8 cellular contexts compared by ENCODE assay signal in genomic region chr3:179322481-179323196, GRCh38. TPM values are rescaled to one million over a fixed set of nuclear protein-coding genes. Genes with fewer than 3 reads are reported as not detected.
DNase-seq lines count a peak whose midpoint lies in the region; ATAC-seq and TF ChIP-seq lines count a peak whose summit lies in the region.

ZNF639 (plus strand) TSS chr3:179323031; CDS start chr3:179328294, 5,263 bp downstream.

- peaks cover 5% of the 10 kb centered on the region for H3K36me3 ChIP-seq in Panc1 (ENCODE audit: control insufficient read depth, insufficient read depth, low read length)

- ATAC-seq in GM21619 (IDR thresholded peaks at IDR 0.05; ENCODE audit: unreplicated experiment) = peak; percentile 69
- ATAC-seq in Panc1 = peak; percentile 95
- peak; percentile 87 to 88 for ATAC-seq in activated T-cell treated with anti-CD3 and anti-CD28 coated beads, Interleukin-2, amount 50 U/mL, for 72 hours (replicated peaks in 1 of 2)
- ATAC-seq in naive thymus-derived CD8-positive, alpha-beta T cell = peak; percentile 80 to 86

- CTCF ChIA-PET in Panc1 (lab: Charles Lee) = interaction anchor here (0.6 kb wide), 1 partner anchor 324 kb away, joined by 5 read pairs; no protein-coding TSS in a partner anchor

- POLR2A ChIA-PET in Panc1 (lab: Charles Lee) = no interaction called here
- POLR2A ChIA-PET in naive thymus-derived CD8-positive, alpha-beta T cell (lab: Charles Lee) = interaction anchor here (0.6 to 6.0 kb wide), 10 partner anchors 25 to 1590 kb away, joined by 3 to 72 read pairs (median 4); partner anchors contain the start of genes FXR1, MFN1, MRPL47 and NDUFB5

- intact Hi-C loops in Panc1 (cut with micrococcal nuclease; ENCODE audit: unreplicated experiment) = loop anchor here (5.0 kb wide), 1 partner anchor 240 kb away; the partner anchor contains the start of gene ACTL6A

- peaks cover 20% of the 10 kb centered on the region for H3K4me1 ChIP-seq in Panc1 (ENCODE audit: control insufficient read depth, insufficient read depth, low read length)

- peak within 1 kb of the TSS; percentile 62 for H3K4me3 ChIP-seq in Jurkat, Clone E6-1 (ENCODE audit: low read length)
- H3K4me3 ChIP-seq in Panc1 (ENCODE audit: low read depth in 2 of 2, low read length in 2 of 2) = peak within 1 kb of the TSS; percentile 87 to 89

- BruUV-seq in Panc1 (replicated peaks; lab: Mats Ljungman, UMichigan) = no TSS peak

- H3K27ac ChIP-seq in Panc1 (ENCODE audit: low read length) = peak within 1 kb of the TSS; percentile 95

- H3K36me3 Mint-ChIP-seq in activated T-cell treated with anti-CD3 and anti-CD28 coated beads, Interleukin-2, amount 50 U/mL, for 72 hours (ENCODE audit: insufficient read depth in 2 of 2) = peaks cover 2 to 5% of the 10 kb centered on the region in 2 donors
- H3K36me3 Mint-ChIP-seq in naive thymus-derived CD8-positive, alpha-beta T cell = peaks cover 0 to 25% (median 0%) of the 10 kb centered on the region in 3 donors

- TF ChIP-seq CTCF in Panc1 (IDR thresholded peaks at IDR 0.05) = peak; percentile 96

- no peaks in the 10 kb centered on the region for H3K9me3 ChIP-seq in Panc1 (ENCODE audit: control insufficient read depth, insufficient read depth, low read depth, low read length)

- peak; percentile 56 for DNase-seq in DMS79 treated with DMSO at 0.1 percent for 48 hours (lab: John Stamatoyannopoulos, UW)
- DNase-seq in Jurkat, Clone E6-1 (ENCODE audit: low read depth, low spot score) = peak; percentile 78
- peak; percentile 33 for DNase-seq in Panc1 (ENCODE audit: low read depth, low spot score)
- peak; percentile 88 to 91 for DNase-seq in activated T-cell treated with anti-CD3 and anti-CD28 coated beads, Interleukin-2, amount 50 U/mL, for 72 hours
- peak; percentile 87 for DNase-seq in fibroblast of gingiva (ENCODE audit: low read depth)
- DNase-seq in naive thymus-derived CD8-positive, alpha-beta T cell = peak; percentile 82 to 92 (median 89)
- peak; percentile 71 to 85 (median 80) for DNase-seq in stimulated activated naive CD4-positive, alpha-beta T cell (lab: John Stamatoyannopoulos, UW)

- in situ Hi-C loops in Panc1 (cut with HindIII; ENCODE audit: low pct_unique_long_range_greater_than_20kb, low sequenced_read_pairs) = no loop called here

- H3K27ac Mint-ChIP-seq in activated T-cell treated with anti-CD3 and anti-CD28 coated beads, Interleukin-2, amount 50 U/mL, for 72 hours = peak within 1 kb of the TSS; percentile 98
- H3K27ac Mint-ChIP-seq in naive thymus-derived CD8-positive, alpha-beta T cell = peak within 1 kb of the TSS; percentile 92 to 96 (median 95)

- no peaks in the 10 kb centered on the region for H3K9me3 Mint-ChIP-seq in activated T-cell treated with anti-CD3 and anti-CD28 coated beads, Interleukin-2, amount 50 U/mL, for 72 hours
- H3K9me3 Mint-ChIP-seq in naive thymus-derived CD8-positive, alpha-beta T cell = no peaks in the 10 kb centered on the region

- H3K27me3 Mint-ChIP-seq in activated T-cell treated with anti-CD3 and anti-CD28 coated beads, Interleukin-2, amount 50 U/mL, for 72 hours (ENCODE audit: low read depth) = no peaks in the 10 kb centered on the region
- no peaks in the 10 kb centered on the region for H3K27me3 Mint-ChIP-seq in naive thymus-derived CD8-positive, alpha-beta T cell

- no peaks in the 10 kb centered on the region for H3K27me3 ChIP-seq in Panc1 (ENCODE audit: control insufficient read depth, insufficient read depth, low read length)

- peaks cover 48% of the 10 kb centered on the region for H3K4me1 Mint-ChIP-seq in activated T-cell treated with anti-CD3 and anti-CD28 coated beads, Interleukin-2, amount 50 U/mL, for 72 hours (ENCODE audit: low read depth)
- H3K4me1 Mint-ChIP-seq in naive thymus-derived CD8-positive, alpha-beta T cell = peaks cover 13 to 45% (median 38%) of the 10 kb centered on the region in 4 donors

- peak within 1 kb of the TSS; percentile 91 to 99 for H3K4me3 Mint-ChIP-seq in activated T-cell treated with anti-CD3 and anti-CD28 coated beads, Interleukin-2, amount 50 U/mL, for 72 hours
- H3K4me3 Mint-ChIP-seq in naive thymus-derived CD8-positive, alpha-beta T cell = peak within 1 kb of the TSS; percentile 83 to 97 (median 90)

RNA-seq across cellular contexts. Expression of gene ZNF639, which starts in this region (rescaled TPM):
- 36.6 TPM for polyA plus RNA-seq in Jurkat, Clone E6-1 (2012; ENCODE audit: insufficient read depth, insufficient read length)
- 56.1 TPM for total RNA-seq in Panc1 (2021; ENCODE audit: unreplicated experiment)
- polyA plus RNA-seq in Panc1 (2012; ENCODE audit: insufficient read length) = 25.7 TPM
- 10 to 100 TPM; 36.1 to 41.0 TPM for total RNA-seq in activated T-cell treated with anti-CD3 and anti-CD28 coated beads, Interleukin-2, amount 50 U/mL, for 72 hours
- 10 to 100 TPM; 64.7 to 65.2 TPM for total RNA-seq in naive thymus-derived CD8-positive, alpha-beta T cell
- polyA plus RNA-seq in naive thymus-derived CD8-positive, alpha-beta T cell = 10 to 100 TPM; 56.5 to 63.0 (median 60.1) TPM

Comparison
In these comparisons a context has a peak if more than half of its experiments do, and no peak if none do; other contexts are left out.
1. Peak in every context shown above with its lines: DNase-seq, ATAC-seq, H3K4me3 ChIP-seq and H3K27ac ChIP-seq.
2. DNase-seq: peak in every context shown above with its lines; median percentile 90 in activated T-cell treated with anti-CD3 and anti-CD28 coated beads, Interleukin-2, amount 50 U/mL, for 72 hours; 89 in naive thymus-derived CD8-positive, alpha-beta T cell; 87 in fibroblast of gingiva; 80 in stimulated activated naive CD4-positive, alpha-beta T cell; 78 in Jurkat, Clone E6-1; 56 in DMS79 treated with DMSO at 0.1 percent for 48 hours; 33 in Panc1.